ENCODE assay signal across 1 cellular context in genomic region chr2:134250840-134251461, GRCh38.
TF ChIP-seq lines count a peak whose summit lies in the region.

No MANE protein-coding gene starts in this region.

TF ChIP-seq in GM12878, 131 proteins besides CTCF, POLR2A, EP300 and RAD21 (continued from another document):
- TF ChIP-seq ATF2 (IDR thresholded peaks at IDR 0.05; ENCODE audit: low read length) (peak; percentile 73; the same call in 1 of the 2 replicates), ZNF592 (IDR thresholded peaks at IDR 0.05) (no peak), FOS (IDR thresholded peaks at IDR 0.05; ENCODE audit: borderline replicate concordance, extremely low read depth, insufficient read length) (no peak), YY1 (IDR thresholded peaks at IDR 0.05; ENCODE audit: low read depth, low read length) (peak; percentile 82), CREM (IDR thresholded peaks at IDR 0.05; ENCODE audit: low read depth) (peak; percentile 12; the same call in 1 of the 2 replicates), ZBED1 (IDR thresholded peaks at IDR 0.05; ENCODE audit: borderline replicate concordance) (0 out of 2 replicates have a peak, but pooled peaks have one; percentile 24), ETV6 (conservative IDR thresholded peaks at IDR 0.05 in 1 of 2, IDR thresholded peaks at IDR 0.05 in 1 of 2; ENCODE audit: borderline replicate concordance in 1 of 2, low read depth in 1 of 2) (peak in 1 of 2 experiments; percentile 94; a peak in 2 of 4 replicates), FOXM1 (IDR thresholded peaks at IDR 0.05; ENCODE audit: low read depth, low read length) (peak; percentile 75; the same call in 1 of the 2 replicates), JUNB (IDR thresholded peaks at IDR 0.05) (peak; percentile 57; the same call in 1 of the 2 replicates), MEF2B (IDR thresholded peaks at IDR 0.05; ENCODE audit: partially characterized antibody, poor library complexity, severe bottlenecking) (no peak), IKZF1 (conservative IDR thresholded peaks at IDR 0.05) (peak; percentile 48), PBX3 (IDR thresholded peaks at IDR 0.05; ENCODE audit: insufficient replicate concordance, low read depth, low read length) (no peak), SPI1 (IDR thresholded peaks at IDR 0.05; ENCODE audit: borderline replicate concordance, insufficient read depth, low read depth, low read length) (0 out of 2 replicates have a peak, but pooled peaks have one; percentile 26), BCL11A (IDR thresholded peaks at IDR 0.05; ENCODE audit: low read depth, low read length) (0 out of 2 replicates have a peak, but pooled peaks have one; percentile 17), PAX5 (IDR thresholded peaks at IDR 0.05; ENCODE audit: borderline replicate concordance, low read depth, low read length) (no peak), ZBTB11 (CRISPR knock-in tag; IDR thresholded peaks at IDR 0.05) (no peak), EED (IDR thresholded peaks at IDR 0.05; ENCODE audit: low read depth) (peak; percentile 84), RUNX3 (IDR thresholded peaks at IDR 0.05; ENCODE audit: low read length) (peak; percentile 63; the same call in 1 of the 2 replicates)
